8 cellular contexts compared by ENCODE assay signal in the genomic region with DNA sequence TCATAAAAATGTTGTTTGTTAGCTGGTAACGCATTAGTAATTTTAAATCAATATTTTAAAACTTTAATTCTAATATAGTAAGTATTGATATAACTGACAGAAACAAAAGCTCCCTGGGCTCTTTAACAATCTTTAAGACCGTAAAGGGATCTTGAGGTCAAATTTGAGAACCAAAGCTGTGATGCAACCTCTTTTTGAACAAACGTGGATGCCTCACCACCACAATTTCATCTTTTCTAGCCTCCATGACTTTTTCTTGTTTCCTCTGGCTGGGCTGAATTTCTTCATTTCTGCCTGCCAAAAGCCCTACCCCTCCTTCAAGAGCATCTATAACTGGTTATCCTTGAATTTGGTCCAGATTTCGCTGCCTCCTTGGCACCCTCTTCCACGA. TPM values are rescaled to one million over a fixed set of nuclear protein-coding genes. Genes with fewer than 3 reads are reported as not detected.
DNase-seq lines count a peak whose midpoint lies in the region; ATAC-seq and TF ChIP-seq lines count a peak whose summit lies in the region.

No MANE protein-coding gene starts in this region.

- peak; percentile 70 for DNase-seq in GF-D8 (lab: John Stamatoyannopoulos, UW)
- no peak for DNase-seq in RWPE2 (ENCODE audit: low spot score)
- no peak for DNase-seq in epithelial cell of proximal tubule (ENCODE audit: low read depth)
- DNase-seq in prostate gland (ENCODE audit: low spot score) = no peak
- no peak for DNase-seq in dermis blood vessel endothelial cell
- no peak for DNase-seq in NAMALWA (ENCODE audit: low spot score)
- DNase-seq in C1 segment of cervical spinal cord (lab: John Stamatoyannopoulos, UW) = no peak
- no peak for DNase-seq in RKO (ENCODE audit: low spot score)

- H3K9me3 ChIP-seq in RWPE2 (ENCODE audit: severe bottlenecking) (no peaks in the 10 kb centered on the region), prostate gland (no peaks in the 10 kb centered on the region)

- intact Hi-C loops in prostate gland (cut with DNase I) = no loop called here

- H3K36me3 ChIP-seq in RWPE2 (ENCODE audit: low read depth) = peaks cover 18% of the 10 kb centered on the region
- H3K36me3 ChIP-seq in prostate gland = no peaks in the 10 kb centered on the region

- no peak for TF ChIP-seq POLR2A in prostate gland (IDR thresholded peaks at IDR 0.05)

- H3K4me1 ChIP-seq in RWPE2 (ENCODE audit: insufficient read depth, poor library complexity, severe bottlenecking) = peaks cover 4% of the 10 kb centered on the region
- H3K4me1 ChIP-seq in prostate gland (replicated peaks) = no peaks in the 10 kb centered on the region

- H3K4me3 ChIP-seq in RWPE2 (ENCODE audit: severe bottlenecking) (peak overlapping the region; percentile 58), epithelial cell of proximal tubule (ENCODE audit: low read depth, low read length) (peak overlapping the region; percentile 70), prostate gland (peak overlapping the region; percentile 58 to 68)

- 49% methylated on average over 5 of the region's 5 CpGs for WGBS in prostate gland

- ATAC-seq in RWPE2 (ENCODE audit: low read depth) = no peak

- H3K27me3 ChIP-seq in RWPE2 (ENCODE audit: insufficient read depth, poor library complexity, severe bottlenecking) (no peaks in the 10 kb centered on the region), prostate gland (replicated peaks; ENCODE audit: insufficient read depth) (no peaks in the 10 kb centered on the region)

- TF ChIP-seq CTCF in RWPE2 (IDR thresholded peaks at IDR 0.05; ENCODE audit: poor library complexity, severe bottlenecking) (no peak), epithelial cell of proximal tubule (conservative IDR thresholded peaks at IDR 0.05; ENCODE audit: low read depth, low read length) (no peak), prostate gland (IDR thresholded peaks at IDR 0.05) (no peak)

- H3K27ac ChIP-seq in RWPE2 (ENCODE audit: poor library complexity, severe bottlenecking) = peak overlapping the region; percentile 49
- H3K27ac ChIP-seq in prostate gland = peak overlapping the region; percentile 84 to 92

RNA-seq across cellular contexts. Expression of gene POLE4, which starts 0.6 kb away (rescaled TPM):
- total RNA-seq in epithelial cell of proximal tubule (33.9 and 50.2 TPM in 2 replicates), prostate gland (10 to 100 TPM; 17.2 to 21.9 TPM), dermis blood vessel endothelial cell (13.2 and 18.9 TPM in 2 replicates)
